ENCODE assay signal across 1 cellular context in genomic region chr9:137744632-137745183, GRCh38.
TF ChIP-seq lines count a peak whose summit lies in the region.

No MANE protein-coding gene starts in this region.

TF ChIP-seq in WTC11, 78 proteins besides CTCF, POLR2A, EP300 and RAD21 (continued from another document):
- TF ChIP-seq STAT6 (CRISPR knock-in tag; conservative IDR thresholded peaks at IDR 0.05; ENCODE audit: low read depth) (no peak), TEAD1 (CRISPR knock-in tag; IDR thresholded peaks at IDR 0.05) (no peak), MYBL2 (CRISPR knock-in tag; IDR thresholded peaks at IDR 0.05) (no peak)
- TF ChIP-seq, protein P1, sequence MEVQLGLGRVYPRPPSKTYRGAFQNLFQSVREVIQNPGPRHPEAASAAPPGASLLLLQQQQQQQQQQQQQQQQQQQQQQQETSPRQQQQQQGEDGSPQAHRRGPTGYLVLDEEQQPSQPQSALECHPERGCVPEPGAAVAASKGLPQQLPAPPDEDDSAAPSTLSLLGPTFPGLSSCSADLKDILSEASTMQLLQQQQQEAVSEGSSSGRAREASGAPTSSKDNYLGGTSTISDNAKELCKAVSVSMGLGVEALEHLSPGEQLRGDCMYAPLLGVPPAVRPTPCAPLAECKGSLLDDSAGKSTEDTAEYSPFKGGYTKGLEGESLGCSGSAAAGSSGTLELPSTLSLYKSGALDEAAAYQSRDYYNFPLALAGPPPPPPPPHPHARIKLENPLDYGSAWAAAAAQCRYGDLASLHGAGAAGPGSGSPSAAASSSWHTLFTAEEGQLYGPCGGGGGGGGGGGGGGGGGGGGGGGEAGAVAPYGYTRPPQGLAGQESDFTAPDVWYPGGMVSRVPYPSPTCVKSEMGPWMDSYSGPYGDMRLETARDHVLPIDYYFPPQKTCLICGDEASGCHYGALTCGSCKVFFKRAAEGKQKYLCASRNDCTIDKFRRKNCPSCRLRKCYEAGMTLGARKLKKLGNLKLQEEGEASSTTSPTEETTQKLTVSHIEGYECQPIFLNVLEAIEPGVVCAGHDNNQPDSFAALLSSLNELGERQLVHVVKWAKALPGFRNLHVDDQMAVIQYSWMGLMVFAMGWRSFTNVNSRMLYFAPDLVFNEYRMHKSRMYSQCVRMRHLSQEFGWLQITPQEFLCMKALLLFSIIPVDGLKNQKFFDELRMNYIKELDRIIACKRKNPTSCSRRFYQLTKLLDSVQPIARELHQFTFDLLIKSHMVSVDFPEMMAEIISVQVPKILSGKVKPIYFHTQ (CRISPR knock-in tag; IDR thresholded peaks at IDR 0.05) = no peak
- TF ChIP-seq, protein P2, sequence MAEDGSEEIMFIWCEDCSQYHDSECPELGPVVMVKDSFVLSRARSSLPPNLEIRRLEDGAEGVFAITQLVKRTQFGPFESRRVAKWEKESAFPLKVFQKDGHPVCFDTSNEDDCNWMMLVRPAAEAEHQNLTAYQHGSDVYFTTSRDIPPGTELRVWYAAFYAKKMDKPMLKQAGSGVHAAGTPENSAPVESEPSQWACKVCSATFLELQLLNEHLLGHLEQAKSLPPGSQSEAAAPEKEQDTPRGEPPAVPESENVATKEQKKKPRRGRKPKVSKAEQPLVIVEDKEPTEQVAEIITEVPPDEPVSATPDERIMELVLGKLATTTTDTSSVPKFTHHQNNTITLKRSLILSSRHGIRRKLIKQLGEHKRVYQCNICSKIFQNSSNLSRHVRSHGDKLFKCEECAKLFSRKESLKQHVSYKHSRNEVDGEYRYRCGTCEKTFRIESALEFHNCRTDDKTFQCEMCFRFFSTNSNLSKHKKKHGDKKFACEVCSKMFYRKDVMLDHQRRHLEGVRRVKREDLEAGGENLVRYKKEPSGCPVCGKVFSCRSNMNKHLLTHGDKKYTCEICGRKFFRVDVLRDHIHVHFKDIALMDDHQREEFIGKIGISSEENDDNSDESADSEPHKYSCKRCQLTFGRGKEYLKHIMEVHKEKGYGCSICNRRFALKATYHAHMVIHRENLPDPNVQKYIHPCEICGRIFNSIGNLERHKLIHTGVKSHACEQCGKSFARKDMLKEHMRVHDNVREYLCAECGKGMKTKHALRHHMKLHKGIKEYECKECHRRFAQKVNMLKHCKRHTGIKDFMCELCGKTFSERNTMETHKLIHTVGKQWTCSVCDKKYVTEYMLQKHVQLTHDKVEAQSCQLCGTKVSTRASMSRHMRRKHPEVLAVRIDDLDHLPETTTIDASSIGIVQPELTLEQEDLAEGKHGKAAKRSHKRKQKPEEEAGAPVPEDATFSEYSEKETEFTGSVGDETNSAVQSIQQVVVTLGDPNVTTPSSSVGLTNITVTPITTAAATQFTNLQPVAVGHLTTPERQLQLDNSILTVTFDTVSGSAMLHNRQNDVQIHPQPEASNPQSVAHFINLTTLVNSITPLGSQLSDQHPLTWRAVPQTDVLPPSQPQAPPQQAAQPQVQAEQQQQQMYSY (CRISPR knock-in tag; IDR thresholded peaks at IDR 0.05) = no peak
